12 cellular contexts compared by ENCODE assay signal in the genomic region with DNA sequence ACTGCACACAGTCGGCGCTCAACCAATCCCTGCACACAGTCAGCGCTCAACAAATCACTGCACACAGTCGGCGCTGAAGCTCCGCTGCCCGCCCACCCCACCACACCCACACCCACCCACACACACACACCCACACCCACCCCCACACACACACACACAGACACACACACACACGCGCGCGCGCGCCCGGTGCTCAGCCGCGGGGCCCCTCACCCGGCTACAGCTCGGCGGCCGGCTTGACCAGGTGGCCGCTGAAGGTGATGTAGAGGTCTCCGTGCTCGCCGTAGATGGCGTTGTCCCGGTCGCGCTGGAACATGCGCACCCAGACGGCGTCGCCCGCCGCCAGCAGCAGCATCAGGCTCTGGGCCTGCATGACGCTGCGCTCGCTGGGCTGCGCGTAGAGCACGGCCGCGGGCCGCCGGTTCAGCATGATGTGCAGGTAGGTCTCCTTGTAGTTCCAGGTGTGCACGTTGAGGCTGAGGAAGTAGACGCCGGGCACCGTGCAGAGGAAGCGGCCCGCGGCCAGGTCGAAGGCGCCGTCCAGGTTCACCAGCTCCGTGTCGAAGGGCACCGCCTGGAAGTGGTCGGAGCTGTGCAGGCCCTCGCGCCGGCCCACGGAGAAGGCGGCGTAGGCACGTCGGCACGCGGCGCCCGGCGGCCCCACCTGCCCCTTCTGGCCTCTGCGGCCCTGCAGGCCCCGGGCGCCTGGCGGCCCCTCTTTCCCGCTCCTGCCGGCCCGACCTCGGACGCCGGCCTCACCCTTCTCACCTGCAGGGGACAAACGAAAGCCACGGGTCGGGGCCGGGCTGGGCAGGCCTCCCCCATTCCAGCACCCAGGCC. TPM values are rescaled to one million over a fixed set of nuclear protein-coding genes. Genes with fewer than 3 reads are reported as not detected.
DNase-seq lines count a peak whose midpoint lies in the region; ATAC-seq, FAIRE-seq and TF ChIP-seq lines count a peak whose summit lies in the region.
"Had no signal": no experiment of that assay in that cellular context is flagged by ENCODE, and none has a peak within 500 bp of the region (broad histone marks: within the 10 kb centered on the region; RNA-seq: fewer than 3 reads in every experiment).

No MANE protein-coding gene starts in this region.

- no peak overlapping the region for H3K4me3 Mint-ChIP-seq in CD8-positive, alpha-beta T cell

- intact Hi-C loops in CD8-positive, alpha-beta T cell (cut with DNase I, micrococcal nuclease), result no loop called here

- no peaks in the 10 kb centered on the region for H3K9me3 ChIP-seq in WERI-Rb-1 (ENCODE audit: severe bottlenecking)
- no peaks in the 10 kb centered on the region for H3K9me3 ChIP-seq in CD8-positive, alpha-beta T cell (ENCODE audit: low read length)

- H3K27me3 ChIP-seq in WERI-Rb-1 (ENCODE audit: insufficient read depth, low read depth, severe bottlenecking), result no peaks in the 10 kb centered on the region
- H3K27me3 ChIP-seq in CD8-positive, alpha-beta T cell (ENCODE audit: insufficient read depth, low read length), result no peaks in the 10 kb centered on the region

- no peak for ATAC-seq in GM21619 (IDR thresholded peaks at IDR 0.05; ENCODE audit: unreplicated experiment)
- no peak for ATAC-seq in CD8-positive, alpha-beta T cell

- no peaks in the 10 kb centered on the region for H3K36me3 ChIP-seq in WERI-Rb-1
- H3K36me3 ChIP-seq in CD8-positive, alpha-beta T cell (ENCODE audit: insufficient read depth, low read length), result no peaks in the 10 kb centered on the region

- no peak overlapping the region for H3K4me3 ChIP-seq in WERI-Rb-1 (ENCODE audit: low read depth, low read length)
- no peak overlapping the region for H3K4me3 ChIP-seq in CD8-positive, alpha-beta T cell (ENCODE audit: low read depth, low read length)

- TF ChIP-seq CTCF in WERI-Rb-1 (IDR thresholded peaks at IDR 0.05; ENCODE audit: low read depth, low read length), result no peak
- TF ChIP-seq CTCF in CD8-positive, alpha-beta T cell (IDR thresholded peaks at IDR 0.05), result no peak

- POLR2A ChIA-PET in CD8-positive, alpha-beta T cell (lab: Charles Lee), result no interaction called here

- peak; percentile 74 for FAIRE-seq in G401.6 (lab: Jason Lieb, UNC)

- DNase-seq in NCI-H82 (lab: John Stamatoyannopoulos, UW) (peak; percentile 65), NCI-H82 treated with DMSO at 0.1 percent for 48 hours (lab: John Stamatoyannopoulos, UW; ENCODE audit: unreplicated experiment) (no peak), WERI-Rb-1 (no peak), left kidney (ENCODE audit: low read depth, low spot score) (peak; percentile 81), AML-193 (lab: John Stamatoyannopoulos, UW) (no peak)
- no peak for DNase-seq in CD8-positive, alpha-beta T cell
- DNase-seq: ACHN, NCI-H2107, SIG-M5 had no signal

- no peaks in the 10 kb centered on the region for H3K27me3 Mint-ChIP-seq in CD8-positive, alpha-beta T cell (ENCODE audit: low read depth)

- CTCF ChIA-PET in CD8-positive, alpha-beta T cell (lab: Charles Lee), result no interaction called here

- peak overlapping the region; percentile 45; the same call in 1 of the 2 replicates for H3K27ac ChIP-seq in WERI-Rb-1
- no peak overlapping the region for H3K27ac ChIP-seq in CD8-positive, alpha-beta T cell (ENCODE audit: low read depth, low read length)

- no peaks in the 10 kb centered on the region for H3K36me3 Mint-ChIP-seq in CD8-positive, alpha-beta T cell

- H3K4me1 ChIP-seq in CD8-positive, alpha-beta T cell (ENCODE audit: insufficient read depth, low read length), result no peaks in the 10 kb centered on the region

- H3K9me3 Mint-ChIP-seq in CD8-positive, alpha-beta T cell, result no peaks in the 10 kb centered on the region

- no peaks in the 10 kb centered on the region for H3K4me1 Mint-ChIP-seq in CD8-positive, alpha-beta T cell (ENCODE audit: low read depth)

- H3K27ac Mint-ChIP-seq in CD8-positive, alpha-beta T cell, result no peak overlapping the region

RNA-seq across cellular contexts. Expression of a gene that starts 2.5 kb away (rescaled TPM):
- not detected for total RNA-seq in CD8-positive, alpha-beta T cell
- total RNA-seq: activated CD8-positive, alpha-beta memory T cell treated with anti-CD3 and anti-CD28 coated beads for 36 hours had no signal

RNA-seq across cellular contexts. Expression of a gene that starts 21.0 kb away (rescaled TPM):
- not detected for total RNA-seq in CD8-positive, alpha-beta T cell
- total RNA-seq: activated CD8-positive, alpha-beta memory T cell treated with anti-CD3 and anti-CD28 coated beads for 36 hours had no signal

RNA-seq across cellular contexts. Expression of a gene that starts 59.4 kb away (rescaled TPM):
- 1 to 10 TPM; 1.5 to 1.9 TPM for total RNA-seq in CD8-positive, alpha-beta T cell

Comparison
In these comparisons a context has a peak if more than half of its experiments do, and no peak if none do; other contexts are left out.
1. DNase-seq: peak in NCI-H82 (single experiment) and left kidney (single experiment); none in NCI-H82 treated with DMSO at 0.1 percent for 48 hours (single experiment), WERI-Rb-1 (single experiment), CD8-positive, alpha-beta T cell (0 of 7) and AML-193 (0 of 2).